Comparison of ENCODE assay signal across 8 cellular contexts in the genomic region with DNA sequence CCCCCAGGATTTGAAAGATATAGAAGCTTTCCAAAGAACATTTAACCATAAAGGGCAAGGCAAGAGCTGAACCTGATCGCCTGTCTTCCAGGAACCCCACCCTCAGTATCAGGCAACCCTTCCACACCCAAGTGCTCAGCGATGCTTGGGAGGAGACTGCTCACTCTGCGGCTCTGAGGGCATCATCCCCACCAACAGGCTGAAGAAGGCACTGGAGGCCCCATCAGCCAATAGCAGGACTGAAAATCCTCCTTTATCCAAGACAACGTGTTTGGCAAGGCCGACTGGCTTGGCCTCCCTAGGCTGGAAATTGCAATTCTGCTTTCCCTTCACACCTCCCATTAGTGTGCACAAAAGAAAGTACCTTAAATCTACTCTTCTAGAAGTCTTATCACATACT. TPM values are rescaled to one million over a fixed set of nuclear protein-coding genes. Genes with fewer than 3 reads are reported as not detected.
DNase-seq lines count a peak whose midpoint lies in the region; ATAC-seq and TF ChIP-seq lines count a peak whose summit lies in the region.

No MANE protein-coding gene starts in this region.

- peaks cover 34% of the 10 kb centered on the region for H3K4me1 Mint-ChIP-seq in activated naive CD8-positive, alpha-beta T cell (ENCODE audit: low read depth)

- H3K9ac ChIP-seq in rectal smooth muscle tissue (ENCODE audit: low read length), result no peak overlapping the region

- H3K27ac ChIP-seq in hepatocyte, result peak overlapping the region; percentile 100
- peak overlapping the region; percentile 100 for H3K27ac ChIP-seq in rectal smooth muscle tissue (ENCODE audit: low read depth, low read length)

- ATAC-seq in HG02970 (IDR thresholded peaks at IDR 0.05; ENCODE audit: low FRiP score, unreplicated experiment) (no peak), GM21390 (IDR thresholded peaks at IDR 0.05; ENCODE audit: unreplicated experiment) (no peak), GM19397 (IDR thresholded peaks at IDR 0.05; ENCODE audit: unreplicated experiment) (no peak)

- H3K36me3 Mint-ChIP-seq in activated naive CD8-positive, alpha-beta T cell, result peaks cover 8% of the 10 kb centered on the region

- no peak for TF ChIP-seq CTCF in hepatocyte (IDR thresholded peaks at IDR 0.05; ENCODE audit: poor library complexity)

- H3K9me3 ChIP-seq in hepatocyte (ENCODE audit: low read depth), result no peaks in the 10 kb centered on the region

- peak overlapping the region; percentile 97 for H3K27ac Mint-ChIP-seq in activated naive CD8-positive, alpha-beta T cell

- H3K4me1 ChIP-seq in hepatocyte (ENCODE audit: insufficient read depth), result peaks cover 28% of the 10 kb centered on the region
- H3K4me1 ChIP-seq in rectal smooth muscle tissue (ENCODE audit: control insufficient read depth, insufficient read depth, low read length), result peaks cover 14% of the 10 kb centered on the region

- H3K4me3 Mint-ChIP-seq in activated naive CD8-positive, alpha-beta T cell, result peak overlapping the region; percentile 88

- no peaks in the 10 kb centered on the region for H3K36me3 ChIP-seq in hepatocyte (replicated peaks; ENCODE audit: insufficient read depth, low read depth)
- no peaks in the 10 kb centered on the region for H3K36me3 ChIP-seq in rectal smooth muscle tissue (ENCODE audit: control insufficient read depth, insufficient read depth, low read length)

- H2AFZ ChIP-seq in hepatocyte, result peak overlapping the region; percentile 66

- H3K4me2 ChIP-seq in hepatocyte, result peak overlapping the region; percentile 90

- peaks cover 46% of the 10 kb centered on the region for H3K79me2 ChIP-seq in hepatocyte

- no peaks in the 10 kb centered on the region for H3K27me3 Mint-ChIP-seq in activated naive CD8-positive, alpha-beta T cell

- H3K4me3 ChIP-seq in hepatocyte (peak overlapping the region; percentile 20), rectal smooth muscle tissue (ENCODE audit: low read length) (peak overlapping the region; percentile 93)

- 33% methylated on average over 5 of the region's 5 CpGs for WGBS in hepatocyte (ENCODE audit: low lambda C conversion rate, missing lambda C conversion rate)

- DNase-seq in DMS79 (lab: John Stamatoyannopoulos, UW) (peak; percentile 34), NCI-H1436 (lab: John Stamatoyannopoulos, UW) (peak; percentile 61), hepatocyte (ENCODE audit: low spot score) (peak; percentile 59)

- no peaks in the 10 kb centered on the region for H3K9me2 ChIP-seq in hepatocyte (replicated peaks; ENCODE audit: insufficient read depth)

- no peaks in the 10 kb centered on the region for H3K9me3 Mint-ChIP-seq in activated naive CD8-positive, alpha-beta T cell (ENCODE audit: low read depth)

- H3K27me3 ChIP-seq in hepatocyte (no peaks in the 10 kb centered on the region), rectal smooth muscle tissue (ENCODE audit: control insufficient read depth, insufficient read depth, low read length) (no peaks in the 10 kb centered on the region)

- peaks cover 30% of the 10 kb centered on the region for H4K20me1 ChIP-seq in hepatocyte (ENCODE audit: insufficient read depth, poor library complexity, severe bottlenecking)

RNA-seq across cellular contexts. Expression of a gene that starts 1.4 kb away (rescaled TPM):
- 186 and 195 TPM in 2 replicates for total RNA-seq in hepatocyte
- polyA plus RNA-seq in hepatocyte, result 232 and 249 TPM in 2 replicates

RNA-seq across cellular contexts. Expression of a gene that starts 50.5 kb away (rescaled TPM):
- total RNA-seq in hepatocyte, result 500 and 543 TPM in 2 replicates
- polyA plus RNA-seq in hepatocyte, result 719 and 723 TPM in 2 replicates
